16 cellular contexts compared by ENCODE assay signal in genomic region chr7:120941856-120942255, GRCh38. TPM values are rescaled to one million over a fixed set of nuclear protein-coding genes. Genes with fewer than 3 reads are reported as not detected.
"Had no signal": no experiment of that assay in that cellular context is flagged by ENCODE, and none has a peak within 500 bp of the region (broad histone marks: within the 10 kb centered on the region; RNA-seq: fewer than 3 reads in every experiment).

No MANE protein-coding gene starts in this region.

- H3K36me3 ChIP-seq: gastrocnemius medialis, lower lobe of right lung, neutrophil, thyroid gland had no signal

- H3K4me1 ChIP-seq: gastrocnemius medialis, parathyroid adenoma had no signal

- ATAC-seq: activated CD8-positive, alpha-beta T cell treated with anti-CD3 and anti-CD28 coated beads, Interleukin-2, amount 10 ng/mL, durations not matched to agents 7 days and 5 days; activated naive CD8-positive, alpha-beta T cell treated with anti-CD3 and anti-CD28 coated beads, Interleukin-2, amount 50 U/mL, for 24 hours; activated T-cell treated with anti-CD3 and anti-CD28 coated beads, Interleukin-2, amount 50 U/mL, for 4 hours; natural killer cell treated with Interleukin-12 subunit alpha and Interleukin-12 subunit beta and Interleukin-15 and Interleukin-18, amount 100 ng/mL, for 72 hours had no signal

- H3K27me3 ChIP-seq: gastrocnemius medialis, neutrophil, thyroid gland had no signal

- H3K4me3 ChIP-seq: gastrocnemius medialis, lower lobe of right lung, thyroid gland had no signal

- DNase-seq: activated CD4-positive, alpha-beta T cell treated with anti-CD3 and anti-CD28 coated beads, Interleukin-2, amount 10 ng/mL, durations not matched to agents 24 days and 14 days; activated CD8-positive, alpha-beta T cell treated with anti-CD3 and anti-CD28 coated beads, Interleukin-2, amount 10 ng/mL, durations not matched to agents 7 days and 5 days; activated naive CD4-positive, alpha-beta T cell treated with anti-CD3 and anti-CD28 coated beads, Interleukin-2, amount 10 ng/mL, durations not matched to agents 7 days and 5 days; activated naive CD8-positive, alpha-beta T cell treated with anti-CD3 and anti-CD28 coated beads, Interleukin-2, amount 50 U/mL, for 24 hours; activated T-cell treated with anti-CD3 and anti-CD28 coated beads, Interleukin-2, amount 50 U/mL, for 4 hours; anterior cingulate cortex; caudate nucleus; gastrocnemius medialis; lower lobe of right lung; stimulated activated CD4-positive, alpha-beta T cell treated with anti-CD3 and anti-CD28 coated beads, Interleukin-2, amount 100 ng/mL, for 24 hours; stimulated activated naive CD4-positive, alpha-beta T cell treated with Interleukin-2 at 50 U/mL for 16 hours; T-helper 2 cell; thyroid gland had no signal

- H3K27ac ChIP-seq: lower lobe of right lung, neutrophil, parathyroid adenoma had no signal

- H3K9me3 ChIP-seq: gastrocnemius medialis, lower lobe of right lung, neutrophil, thyroid gland had no signal

RNA-seq across cellular contexts. Expression of gene CPED1, which starts 46.7 kb away (rescaled TPM):
- total RNA-seq: activated CD4-positive, alpha-beta T cell treated with anti-CD3 and anti-CD28 coated beads, Interleukin-2, amount 10 ng/mL, durations not matched to agents 24 days and 14 days; activated CD8-positive, alpha-beta T cell treated with anti-CD3 and anti-CD28 coated beads, Interleukin-2, amount 10 ng/mL, durations not matched to agents 7 days and 5 days; natural killer cell treated with Interleukin-12 subunit alpha and Interleukin-12 subunit beta and Interleukin-15 and Interleukin-18, amount 100 ng/mL, for 72 hours had no signal
